8 cellular contexts compared by ENCODE assay signal in the genomic region with DNA sequence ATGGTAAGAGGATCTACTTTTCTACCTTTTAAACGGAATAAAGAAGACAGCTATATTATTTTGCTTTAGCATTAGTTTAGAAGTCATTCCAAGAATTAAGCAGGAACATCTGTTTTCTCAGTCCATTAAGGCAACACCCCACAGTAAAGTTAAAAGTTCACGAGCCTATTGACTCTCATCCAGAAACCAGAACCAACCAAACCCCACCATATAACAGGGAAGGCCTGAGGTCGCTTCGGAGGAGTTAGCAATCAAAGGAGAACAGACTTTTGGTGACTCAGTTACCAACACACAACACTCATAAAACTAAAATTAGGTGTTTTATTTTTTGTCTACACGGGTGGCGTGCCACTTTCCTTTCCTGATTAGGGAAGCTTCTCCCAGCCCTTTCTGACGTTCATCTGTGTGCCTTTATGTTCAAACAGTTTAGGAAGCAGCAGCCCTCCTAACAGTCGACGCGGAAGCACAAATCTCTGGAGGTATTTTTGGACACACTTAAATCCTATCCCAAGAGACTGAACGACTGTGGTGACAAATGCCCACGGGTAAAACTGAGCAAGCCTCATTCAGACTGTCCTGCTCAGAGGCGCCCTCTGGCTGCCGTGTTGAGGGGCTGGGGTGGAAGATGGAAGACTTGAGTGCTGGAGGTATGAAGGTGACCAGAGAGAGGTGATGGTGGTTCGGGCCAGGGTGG. TPM values are rescaled to one million over a fixed set of nuclear protein-coding genes. Genes with fewer than 3 reads are reported as not detected.
DNase-seq lines count a peak whose midpoint lies in the region; ATAC-seq and TF ChIP-seq lines count a peak whose summit lies in the region.

No MANE protein-coding gene starts in this region.

- ATAC-seq in RWPE2 (ENCODE audit: low read depth) (no peak), HG03571 (IDR thresholded peaks at IDR 0.05; ENCODE audit: unreplicated experiment) (no peak)

- H3K4me1 ChIP-seq in BLaER1 treated with 17β-estradiol and CSF1 and Interleukin-3, amounts not matched to agents 10 nM and 100 nM = peaks cover 33 to 80% (median 59%) of the 10 kb centered on the region in 10 experiments
- H3K4me1 ChIP-seq in RWPE2 (ENCODE audit: insufficient read depth, poor library complexity, severe bottlenecking) = no peaks in the 10 kb centered on the region
- no peaks in the 10 kb centered on the region for H3K4me1 ChIP-seq in uterus

- intact Hi-C loops in uterus (cut with DNase I; ENCODE audit: low total_unique reads) = no loop called here

- H3K4me2 ChIP-seq in BLaER1 treated with 17β-estradiol and CSF1 and Interleukin-3, amounts not matched to agents 10 nM and 100 nM = peak overlapping the region; percentile 68 to 89 (median 77)

- H3K4me3 ChIP-seq in BLaER1 treated with 17β-estradiol and CSF1 and Interleukin-3, amounts not matched to agents 10 nM and 100 nM = peak overlapping the region in 2 of 10 experiments; percentile 15 to 20; a peak in 4 of 20 replicates
- H3K4me3 ChIP-seq in HL-60 (replicated peaks; ENCODE audit: insufficient read depth, low read length) (no peak overlapping the region), RWPE2 (ENCODE audit: severe bottlenecking) (no peak overlapping the region), uterus (no peak overlapping the region)

- H4K20me1 ChIP-seq in BLaER1 treated with 17β-estradiol and CSF1 and Interleukin-3, amounts not matched to agents 10 nM and 100 nM = no peaks in the 10 kb centered on the region

- peak; percentile 57 to 78 for DNase-seq in HL-60 (ENCODE audit: low read depth in 1 of 2, low spot score in 1 of 2)
- DNase-seq in RWPE2 (ENCODE audit: low spot score) = no peak
- DNase-seq in activated gamma-delta T cell (lab: John Stamatoyannopoulos, UW) = peak; percentile 20
- DNase-seq in germinal center (ENCODE audit: low spot score) = peak; percentile 63
- peak; percentile 40 for DNase-seq in pons (ENCODE audit: low spot score)
- DNase-seq in uterus = peak; percentile 26 to 28

- TF ChIP-seq CTCF in HL-60 (IDR thresholded peaks at IDR 0.05; ENCODE audit: insufficient read depth, low read length) (peak; percentile 74), RWPE2 (IDR thresholded peaks at IDR 0.05; ENCODE audit: poor library complexity, severe bottlenecking) (peak; percentile 74), uterus (IDR thresholded peaks at IDR 0.05) (peak; percentile 46 to 56 (median 51))

- H3K9me3 ChIP-seq in BLaER1 treated with 17β-estradiol and CSF1 and Interleukin-3, amounts not matched to agents 10 nM and 100 nM (replicated peaks in 1 of 11) = no peaks in the 10 kb centered on the region
- H3K9me3 ChIP-seq in RWPE2 (ENCODE audit: severe bottlenecking) = no peaks in the 10 kb centered on the region
- no peaks in the 10 kb centered on the region for H3K9me3 ChIP-seq in uterus

- no peak for TF ChIP-seq POLR2A in uterus (IDR thresholded peaks at IDR 0.05)

- H3K27ac ChIP-seq in BLaER1 treated with 17β-estradiol and CSF1 and Interleukin-3, amounts not matched to agents 10 nM and 100 nM = peak overlapping the region; percentile 53 to 70 (median 65); a peak in 21 of 22 replicates
- H3K27ac ChIP-seq in HL-60 (replicated peaks) = no peak overlapping the region
- no peak overlapping the region for H3K27ac ChIP-seq in RWPE2 (ENCODE audit: poor library complexity, severe bottlenecking)
- H3K27ac ChIP-seq in uterus = no peak overlapping the region

- no peaks in the 10 kb centered on the region for H3K27me3 ChIP-seq in BLaER1 treated with 17β-estradiol and CSF1 and Interleukin-3, amounts not matched to agents 10 nM and 100 nM
- H3K27me3 ChIP-seq in HL-60 (ENCODE audit: insufficient read depth, poor library complexity, severe bottlenecking) = no peaks in the 10 kb centered on the region
- H3K27me3 ChIP-seq in RWPE2 (ENCODE audit: insufficient read depth, poor library complexity, severe bottlenecking) = no peaks in the 10 kb centered on the region
- no peaks in the 10 kb centered on the region for H3K27me3 ChIP-seq in uterus

- peak overlapping the region; percentile 35 to 69 (median 51); a peak in 18 of 22 replicates for H3K9ac ChIP-seq in BLaER1 treated with 17β-estradiol and CSF1 and Interleukin-3, amounts not matched to agents 10 nM and 100 nM

- H3K36me3 ChIP-seq in BLaER1 treated with 17β-estradiol and CSF1 and Interleukin-3, amounts not matched to agents 10 nM and 100 nM = peaks cover 0 to 5% (median 0%) of the 10 kb centered on the region in 11 experiments; a peak in 2 of 22 replicates
- H3K36me3 ChIP-seq in RWPE2 (ENCODE audit: low read depth) (no peaks in the 10 kb centered on the region), uterus (no peaks in the 10 kb centered on the region)

RNA-seq across cellular contexts. Expression of a gene that starts 8.6 kb away (rescaled TPM):
- not detected for total RNA-seq in uterus

RNA-seq across cellular contexts. Expression of a gene that starts 9.0 kb away (rescaled TPM):
- total RNA-seq in uterus = 10 to 100 TPM in 1 of 4 donors, 1 to 10 TPM in 3; 1.2 to 11.3 (median 3.3) TPM

RNA-seq across cellular contexts. Expression of a gene that starts 55.8 kb away (rescaled TPM):
- total RNA-seq in uterus = under 1 TPM in 1 of 4 donors, not detected in 3; 0.07 TPM

Comparison
In these comparisons a context has a peak if more than half of its experiments do, and no peak if none do; other contexts are left out.
1. H3K27ac ChIP-seq: peak in BLaER1 treated with 17β-estradiol and CSF1 and Interleukin-3, amounts not matched to agents 10 nM and 100 nM (11 of 11); none in HL-60 (single experiment), RWPE2 (single experiment) and uterus (0 of 2).
2. Peak in every context shown above with its lines, with median percentiles within 50 percentile points of each other: CTCF ChIP-seq.